In the genomic region with DNA sequence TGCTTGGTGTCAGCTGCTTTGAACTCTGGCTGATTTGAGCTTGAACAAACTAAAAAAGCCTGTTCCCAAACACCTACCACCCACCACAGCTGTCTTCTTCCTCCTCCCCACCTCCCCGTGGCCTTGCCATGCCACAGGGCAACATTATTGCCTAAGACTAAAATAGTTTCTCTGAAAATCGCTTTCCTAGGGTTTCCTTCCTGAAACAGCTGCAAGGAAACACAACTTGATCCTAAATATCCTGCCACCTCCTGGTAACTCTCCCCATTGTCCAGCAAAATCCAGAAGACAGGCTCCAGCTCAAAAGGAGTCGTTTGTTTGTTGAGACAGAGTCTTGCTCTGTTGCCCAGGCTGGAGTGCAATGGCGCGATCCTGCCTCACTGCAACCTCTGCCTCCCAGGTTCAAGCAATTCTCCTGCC, we compare ENCODE assay signal across 9 cellular contexts.
DNase-seq lines count a peak whose midpoint lies in the region; ATAC-seq and TF ChIP-seq lines count a peak whose summit lies in the region.
"Had no signal": no experiment of that assay in that cellular context is flagged by ENCODE, and none has a peak within 500 bp of the region (broad histone marks: within the 10 kb centered on the region; RNA-seq: fewer than 3 reads in every experiment).

No MANE protein-coding gene starts in this region.

- H3K4me1 Mint-ChIP-seq in T-cell: no peaks in the 10 kb centered on the region

- no peak for ATAC-seq in T-cell (replicated peaks in 1 of 4)

- CTCF ChIA-PET in T-cell (lab: Charles Lee): no interaction called here

- H3K36me3 Mint-ChIP-seq in T-cell: no peaks in the 10 kb centered on the region

- peak overlapping the region in 1 of 2 donors; percentile 5 for H3K27ac Mint-ChIP-seq in T-cell

- peak; percentile 25 for TF ChIP-seq CTCF in AG09319 (IDR thresholded peaks at IDR 0.05; ENCODE audit: low read depth, low read length)

- no peak overlapping the region for H3K4me3 Mint-ChIP-seq in T-cell

- intact Hi-C loops in posterior vena cava (cut with DNase I): loop anchor here in 1 of 2 donors (5.0 kb wide), 2 partner anchors 194 to 244 kb away; a partner anchor contains a TSS

- H3K9me3 Mint-ChIP-seq in T-cell: no peaks in the 10 kb centered on the region

- DNase-seq in AG09319 (ENCODE audit: extremely low read depth, low read depth) (no peak), M059J (ENCODE audit: low read depth) (peak; percentile 48), fibroblast of gingiva (ENCODE audit: low read depth) (peak; percentile 28), myocyte (ENCODE audit: low read depth) (peak; percentile 86), T-cell (no peak), posterior vena cava (ENCODE audit: low spot score) (no peak), C1 segment of cervical spinal cord (lab: John Stamatoyannopoulos, UW) (no peak)
- DNase-seq in stimulated activated CD4-positive, alpha-beta T cell treated with anti-CD3 and anti-CD28 coated beads, Interleukin-2, amount 100 ng/mL, for 24 hours: no peak
- DNase-seq: NCI-H2107 had no signal

- H3K27me3 Mint-ChIP-seq in T-cell: peaks cover 14 to 22% of the 10 kb centered on the region in 2 donors

- POLR2A ChIA-PET in T-cell (lab: Charles Lee): no interaction called here

Comparison
In these comparisons a context has a peak if more than half of its experiments do, and no peak if none do; other contexts are left out.
1. DNase-seq: peak in M059J (single experiment), fibroblast of gingiva (single experiment) and myocyte (single experiment); none in AG09319 (single experiment), T-cell (0 of 34), posterior vena cava (single experiment), stimulated activated CD4-positive, alpha-beta T cell treated with anti-CD3 and anti-CD28 coated beads, Interleukin-2, amount 100 ng/mL, for 24 hours (0 of 2) and C1 segment of cervical spinal cord (0 of 14).